In the genomic region with DNA sequence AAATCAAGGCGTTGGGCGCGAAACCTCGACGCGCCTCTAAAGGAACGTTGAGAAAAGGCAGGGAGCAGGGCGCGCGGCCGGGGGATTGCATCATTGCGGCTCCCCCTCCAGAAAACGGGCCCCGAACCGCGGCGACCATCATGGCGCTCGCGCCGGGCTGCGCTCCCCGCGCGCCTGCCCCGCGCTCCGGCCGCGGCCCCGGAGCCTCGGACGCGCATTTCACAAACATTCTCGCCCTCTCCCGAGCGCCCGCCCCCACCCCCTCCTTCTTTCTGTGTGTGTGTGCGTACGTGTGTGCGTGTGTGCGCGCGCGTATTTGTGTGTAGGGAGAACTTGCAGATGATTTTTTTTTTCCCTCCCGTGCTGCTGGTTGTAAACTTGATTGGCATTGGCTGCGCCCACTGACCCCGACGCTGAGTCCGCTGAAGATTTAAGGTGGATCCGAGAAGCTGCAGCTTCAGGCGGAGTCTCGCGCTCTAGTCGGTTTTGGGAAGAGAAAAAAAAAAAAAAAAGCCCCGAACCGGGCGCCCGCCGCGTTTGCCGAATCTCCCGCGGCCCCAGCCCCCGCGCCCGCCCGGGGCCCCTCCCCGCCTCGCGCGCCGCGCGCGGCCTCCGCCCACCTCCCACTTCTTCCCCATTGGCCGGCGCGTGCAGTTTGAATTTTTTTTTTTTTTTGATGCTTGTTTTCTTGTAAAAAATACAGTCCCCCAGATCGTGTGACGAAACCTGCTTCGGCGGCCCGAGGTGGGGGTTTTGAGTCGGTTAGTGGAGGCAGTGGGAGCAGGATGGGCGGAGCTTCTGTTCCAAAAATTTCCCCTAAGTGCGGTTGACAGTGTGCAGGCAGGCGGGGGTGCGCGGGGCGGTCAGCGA, we compare ENCODE assay signal across 1 cellular context.
TF ChIP-seq lines count a peak whose summit lies in the region.

No MANE protein-coding gene starts in this region.

TF ChIP-seq in GM12878, 131 proteins besides CTCF, POLR2A, EP300 and RAD21 (continued from another document):
- peak; percentile 71 for TF ChIP-seq E4F1 (IDR thresholded peaks at IDR 0.05; ENCODE audit: borderline replicate concordance, partially characterized antibody)
- TF ChIP-seq NFIC (IDR thresholded peaks at IDR 0.05; ENCODE audit: low read depth, low read length): 0 out of 2 replicates have a peak, but pooled peaks have one; percentile 41
- TF ChIP-seq MEF2A (IDR thresholded peaks at IDR 0.05; ENCODE audit: insufficient read depth, low read depth, low read length): peak; percentile 38; the same call in 1 of the 2 replicates
- TF ChIP-seq, protein P1, sequence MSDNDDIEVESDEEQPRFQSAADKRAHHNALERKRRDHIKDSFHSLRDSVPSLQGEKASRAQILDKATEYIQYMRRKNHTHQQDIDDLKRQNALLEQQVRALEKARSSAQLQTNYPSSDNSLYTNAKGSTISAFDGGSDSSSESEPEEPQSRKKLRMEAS (IDR thresholded peaks at IDR 0.05; ENCODE audit: low read depth, low read length): no peak; the same call in none of the 2 replicates
- TF ChIP-seq MTA2 (IDR thresholded peaks at IDR 0.05; ENCODE audit: low read depth): peak; percentile 40; the same call in 1 of the 2 replicates
- TF ChIP-seq CHD2 (IDR thresholded peaks at IDR 0.05; ENCODE audit: borderline replicate concordance, low read depth, low read length): peak; percentile 45; the same call in 1 of the 2 replicates
- peak; percentile 97 for TF ChIP-seq ZNF384 (IDR thresholded peaks at IDR 0.05; ENCODE audit: borderline replicate concordance, low read depth, low read length)
- no peak for TF ChIP-seq BCLAF1 (IDR thresholded peaks at IDR 0.05)
- TF ChIP-seq MYC (IDR thresholded peaks at IDR 0.05; ENCODE audit: insufficient read depth, insufficient read length, insufficient replicate concordance, low read length, severe bottlenecking): peak; percentile 50
- peak; percentile 81 for TF ChIP-seq TAF1 (IDR thresholded peaks at IDR 0.05; ENCODE audit: borderline replicate concordance, low read depth, low read length)
- no peak for TF ChIP-seq HDGF (IDR thresholded peaks at IDR 0.05)
- peak; percentile 51 to 86; a peak in 2 of 4 replicates for TF ChIP-seq IKZF2 (IDR thresholded peaks at IDR 0.05)
- TF ChIP-seq RAD51 (IDR thresholded peaks at IDR 0.05): no peak
- no peak for TF ChIP-seq HDAC6 (IDR thresholded peaks at IDR 0.05; ENCODE audit: unreplicated experiment)
- no peak for TF ChIP-seq ZBTB40 (IDR thresholded peaks at IDR 0.05; ENCODE audit: borderline replicate concordance)
TF ChIP-seq in GM12878: peak in this region for 67.
